ENCODE assay signal across 27 cellular contexts in genomic region chr10:77715536-77715935, GRCh38.
"Had no signal": no experiment of that assay in that cellular context is flagged by ENCODE, and none has a peak within 500 bp of the region (broad histone marks: within the 10 kb centered on the region; RNA-seq: fewer than 3 reads in every experiment).

No MANE protein-coding gene starts in this region.

- H3K27me3 ChIP-seq: ovary, right lobe of liver, sigmoid colon, thyroid gland, vagina had no signal

- H3K36me3 ChIP-seq: ovary, right lobe of liver, sigmoid colon, stomach, thoracic aorta, thyroid gland, tibial nerve, vagina had no signal

- ATAC-seq: naive thymus-derived CD8-positive, alpha-beta T cell; natural killer cell treated with Interleukin-12 subunit alpha and Interleukin-12 subunit beta and Interleukin-15 and Interleukin-18, amount 100 ng/mL, for 72 hours; psoas muscle; right cardiac atrium; right lobe of liver; stimulated activated effector memory CD8-positive, alpha-beta T cell treated with anti-CD3 and anti-CD28 coated beads, Interleukin-12 subunit alpha, Interleukin-12 subunit beta, amount 100 ng/mL, for 72 hours; stimulated activated naive B cell treated with anti-CD40 and anti-IgM and Interleukin-4, amounts not matched to agents 10 μg/mL and 1 μg/mL and 100 μg/mL, for 72 hours had no signal

- H3K79me2 ChIP-seq: parathyroid adenoma had no signal

- FAIRE-seq: small intestine, urothelium cell line had no signal

- H3K4me3 ChIP-seq: ovary, psoas muscle, right lobe of liver, sigmoid colon, stomach, thoracic aorta, thyroid gland, tibial nerve, vagina had no signal

- H3K27ac Mint-ChIP-seq: naive thymus-derived CD8-positive, alpha-beta T cell; natural killer cell treated with Interleukin-12 subunit alpha and Interleukin-12 subunit beta and Interleukin-15 and Interleukin-18, amount 100 ng/mL, for 72 hours; nephron progenitor cell; progenitor cell of endocrine pancreas; stimulated activated effector memory CD8-positive, alpha-beta T cell treated with anti-CD3 and anti-CD28 coated beads, Interleukin-12 subunit alpha, Interleukin-12 subunit beta, amount 100 ng/mL, for 72 hours; stimulated activated naive B cell treated with anti-CD40 and anti-IgM and Interleukin-4, amounts not matched to agents 10 μg/mL and 1 μg/mL and 100 μg/mL, for 72 hours; stimulated activated naive CD8-positive, alpha-beta T cell treated with anti-CD3 and anti-CD28 coated beads, Interleukin-15, Interleukin-2, amounts not matched to agents 100 ng/mL and 50 ng/mL, for 24 hours had no signal

- H3K36me3 Mint-ChIP-seq: naive thymus-derived CD8-positive, alpha-beta T cell; natural killer cell treated with Interleukin-12 subunit alpha and Interleukin-12 subunit beta and Interleukin-15 and Interleukin-18, amount 100 ng/mL, for 72 hours; stimulated activated effector memory CD8-positive, alpha-beta T cell treated with anti-CD3 and anti-CD28 coated beads, Interleukin-12 subunit alpha, Interleukin-12 subunit beta, amount 100 ng/mL, for 72 hours; stimulated activated naive B cell treated with anti-CD40 and anti-IgM and Interleukin-4, amounts not matched to agents 10 μg/mL and 1 μg/mL and 100 μg/mL, for 72 hours; type B pancreatic cell had no signal

- H3K27ac ChIP-seq: ovary, parathyroid adenoma, psoas muscle, right lobe of liver, sigmoid colon, stomach, thoracic aorta, thyroid gland, tibial nerve, vagina had no signal

- DNase-seq: naive thymus-derived CD8-positive, alpha-beta T cell; nephron progenitor cell; occipital lobe; ovary; posterior cingulate gyrus; psoas muscle; right cardiac atrium; right lobe of liver; sigmoid colon; stimulated activated CD4-positive, alpha-beta T cell treated with anti-CD3 and anti-CD28 coated beads, Interleukin-2, amount 100 ng/mL, for 48 hours; stimulated activated CD4-positive, alpha-beta T cell treated with anti-CD3 and anti-CD28 coated beads, Interleukin-4, amount 100 ng/mL, for 24 hours; stimulated activated naive B cell treated with anti-CD40 and anti-IgM and Interleukin-4, amounts not matched to agents 10 μg/mL and 1 μg/mL and 100 μg/mL, for 72 hours; stimulated activated naive CD4-positive, alpha-beta T cell treated with Interleukin-2 at 50 U/mL for 16 hours; stomach had no signal

- H3K9me3 Mint-ChIP-seq: naive thymus-derived CD8-positive, alpha-beta T cell; natural killer cell treated with Interleukin-12 subunit alpha and Interleukin-12 subunit beta and Interleukin-15 and Interleukin-18, amount 100 ng/mL, for 72 hours; nephron progenitor cell; neural crest cell; stimulated activated effector memory CD8-positive, alpha-beta T cell treated with anti-CD3 and anti-CD28 coated beads, Interleukin-12 subunit alpha, Interleukin-12 subunit beta, amount 100 ng/mL, for 72 hours; stimulated activated naive B cell treated with anti-CD40 and anti-IgM and Interleukin-4, amounts not matched to agents 10 μg/mL and 1 μg/mL and 100 μg/mL, for 72 hours; stimulated activated naive CD8-positive, alpha-beta T cell treated with anti-CD3 and anti-CD28 coated beads, Interleukin-15, Interleukin-2, amounts not matched to agents 100 ng/mL and 50 ng/mL, for 24 hours; type B pancreatic cell had no signal

- H3K4me3 Mint-ChIP-seq: naive thymus-derived CD8-positive, alpha-beta T cell; natural killer cell treated with Interleukin-12 subunit alpha and Interleukin-12 subunit beta and Interleukin-15 and Interleukin-18, amount 100 ng/mL, for 72 hours; nephron progenitor cell; neural crest cell; stimulated activated effector memory CD8-positive, alpha-beta T cell treated with anti-CD3 and anti-CD28 coated beads, Interleukin-12 subunit alpha, Interleukin-12 subunit beta, amount 100 ng/mL, for 72 hours; stimulated activated naive B cell treated with anti-CD40 and anti-IgM and Interleukin-4, amounts not matched to agents 10 μg/mL and 1 μg/mL and 100 μg/mL, for 72 hours; stimulated activated naive CD8-positive, alpha-beta T cell treated with anti-CD3 and anti-CD28 coated beads, Interleukin-15, Interleukin-2, amounts not matched to agents 100 ng/mL and 50 ng/mL, for 24 hours had no signal

- H3K9ac ChIP-seq: parathyroid adenoma had no signal

- H3K4me1 ChIP-seq: psoas muscle had no signal

- H3K9me3 ChIP-seq: ovary, psoas muscle, right lobe of liver, sigmoid colon, stomach, thoracic aorta, thyroid gland, tibial nerve, vagina had no signal
